In genomic region chr6:43662948-43663347, GRCh38 we compare ENCODE assay signal across 3 cellular contexts. TPM values are rescaled to one million over a fixed set of nuclear protein-coding genes. Genes with fewer than 3 reads are reported as not detected.
"Had no signal": no experiment of that assay in that cellular context is flagged by ENCODE, and none has a peak within 500 bp of the region (broad histone marks: within the 10 kb centered on the region; RNA-seq: fewer than 3 reads in every experiment).

No MANE protein-coding gene starts in this region.

RNA-seq across cellular contexts. Expression of gene RSPH9, which starts 18.1 kb away (rescaled TPM):
- total RNA-seq: naive thymus-derived CD8-positive, alpha-beta T cell; natural killer cell treated with Interleukin-12 subunit alpha and Interleukin-12 subunit beta and Interleukin-15 and Interleukin-18, amount 100 ng/mL, for 72 hours; right lobe of liver had no signal
